18 cellular contexts compared by ENCODE assay signal in the genomic region with DNA sequence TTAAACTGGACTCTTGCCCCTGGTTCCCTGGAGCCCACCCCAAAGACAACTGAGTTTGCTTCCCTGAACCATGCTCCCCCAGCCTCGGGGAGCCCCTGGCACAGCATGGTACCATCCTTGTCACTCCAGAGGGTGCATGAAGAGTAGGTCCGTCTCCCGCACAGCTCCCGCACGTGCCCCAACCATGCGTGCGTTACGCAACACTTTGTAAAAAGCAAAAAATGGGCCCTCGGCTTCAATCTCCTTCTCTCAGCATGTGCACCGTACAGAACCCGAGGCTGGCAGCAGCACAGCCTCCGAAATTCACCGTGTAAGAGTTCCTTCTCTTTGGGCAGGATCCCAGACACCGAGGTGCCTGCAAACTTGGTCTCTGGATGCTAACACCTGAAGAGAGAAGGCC. TPM values are rescaled to one million over a fixed set of nuclear protein-coding genes. Genes with fewer than 3 reads are reported as not detected.
DNase-seq lines count a peak whose midpoint lies in the region; ATAC-seq, FAIRE-seq and TF ChIP-seq lines count a peak whose summit lies in the region.
"Had no signal": no experiment of that assay in that cellular context is flagged by ENCODE, and none has a peak within 500 bp of the region (broad histone marks: within the 10 kb centered on the region; RNA-seq: fewer than 3 reads in every experiment).

No MANE protein-coding gene starts in this region.

- H3K36me3 ChIP-seq in Panc1 (ENCODE audit: control insufficient read depth, insufficient read depth, low read length), result no peaks in the 10 kb centered on the region
- H3K36me3 ChIP-seq in H1 (ENCODE audit: control insufficient read depth in 2 of 4, insufficient read depth in 4 of 4, low read length in 3 of 4), result no peaks in the 10 kb centered on the region
- H3K36me3 ChIP-seq in subcutaneous abdominal adipose tissue (ENCODE audit: control insufficient read depth in 5 of 5, insufficient read depth in 5 of 5, low read length in 5 of 5), result peaks cover 0 to 11% (median 7%) of the 10 kb centered on the region in 5 donors
- H3K36me3 ChIP-seq in Caco-2 (ENCODE audit: control insufficient read depth, insufficient read depth, low read length), result no peaks in the 10 kb centered on the region
- H3K36me3 ChIP-seq: right atrium auricular region had no signal

- 93% methylated on average over 14 of the region's 14 CpGs; no CpG with 5 or more reads in 1 of the 2 experiments for WGBS in H1 (ENCODE audit: extremely low coverage in 1 of 2, insufficient coverage in 1 of 2, insufficient read length in 1 of 2, insufficient replicate concordance in 2 of 2, low coverage in 1 of 2, low lambda C conversion rate in 2 of 2, missing lambda C conversion rate in 1 of 2), 2 experiments

- peaks cover 6% of the 10 kb centered on the region for H3K36me3 Mint-ChIP-seq in CD4-positive, alpha-beta T cell (ENCODE audit: low read depth)
- H3K36me3 Mint-ChIP-seq in Caco-2 (ENCODE audit: insufficient read depth, unreplicated experiment), result no peaks in the 10 kb centered on the region

- peak overlapping the region; percentile 25 for H3K4me3 Mint-ChIP-seq in CD4-positive, alpha-beta T cell
- H3K4me3 Mint-ChIP-seq in Caco-2 (ENCODE audit: unreplicated experiment), result no peak overlapping the region

- no peak overlapping the region for H3K18ac ChIP-seq in H1 (ENCODE audit: extremely low read depth, low read length)

- no peak overlapping the region for H2AK5ac ChIP-seq in H1 (ENCODE audit: low read depth, low read length)

- no peak overlapping the region for H4K5ac ChIP-seq in H1 (ENCODE audit: insufficient read length, low read depth, low read length)

- no peak for TF ChIP-seq POLR2A in H1 (IDR thresholded peaks at IDR 0.05; ENCODE audit: control extremely low read depth in 1 of 2, low read depth in 2 of 2, low read length in 2 of 2)

- TF ChIP-seq RAD21 in H1 (IDR thresholded peaks at IDR 0.05 in 1 of 2, conservative IDR thresholded peaks at IDR 0.05 in 1 of 2; ENCODE audit: low read depth in 2 of 2, low read length in 2 of 2), result no peak

- no peaks in the 10 kb centered on the region for H3K27me3 ChIP-seq in CD4-positive, alpha-beta T cell (ENCODE audit: control insufficient read depth, insufficient read depth, low read length)
- no peaks in the 10 kb centered on the region for H3K27me3 ChIP-seq in Panc1 (ENCODE audit: control insufficient read depth, insufficient read depth, low read length)
- H3K27me3 ChIP-seq in H1 (replicated peaks in 1 of 4; ENCODE audit: control insufficient read depth in 3 of 4, extremely low read depth in 1 of 4, insufficient read depth in 3 of 4, low read length in 3 of 4), result peaks cover 0 to 10% (median 5%) of the 10 kb centered on the region in 4 experiments; a peak in 5 of 7 replicates
- no peaks in the 10 kb centered on the region for H3K27me3 ChIP-seq in subcutaneous abdominal adipose tissue (ENCODE audit: control insufficient read depth in 5 of 5, insufficient read depth in 4 of 5, low read length in 5 of 5)
- H3K27me3 ChIP-seq in Caco-2 (replicated peaks; ENCODE audit: control insufficient read depth, insufficient read depth, low read length), result no peaks in the 10 kb centered on the region
- H3K27me3 ChIP-seq: right atrium auricular region had no signal

- no peaks in the 10 kb centered on the region for H3K27me3 Mint-ChIP-seq in CD4-positive, alpha-beta T cell
- H3K27me3 Mint-ChIP-seq in Caco-2 (ENCODE audit: insufficient read depth, unreplicated experiment), result peaks cover 13% of the 10 kb centered on the region

- H3K4me1 ChIP-seq in Panc1 (ENCODE audit: control insufficient read depth, insufficient read depth, low read length) (peaks cover 85% of the 10 kb centered on the region), H1 (replicated peaks in 1 of 4; ENCODE audit: control insufficient read depth in 3 of 4, insufficient read depth in 4 of 4, low read length in 3 of 4) (peaks cover 0 to 26% (median 12%) of the 10 kb centered on the region in 4 experiments; a peak in 5 of 7 replicates), subcutaneous abdominal adipose tissue (ENCODE audit: control insufficient read depth in 5 of 5, insufficient read depth in 5 of 5, low read length in 5 of 5) (peaks cover 3 to 95% (median 82%) of the 10 kb centered on the region in 5 donors), Caco-2 (peaks cover 4% of the 10 kb centered on the region; the same call in 1 of the 2 replicates)

- H3K79me2 ChIP-seq in H1 (ENCODE audit: control insufficient read depth in 1 of 2, insufficient read depth in 2 of 2, low read length in 2 of 2), result peaks cover 26 to 95% of the 10 kb centered on the region in 2 experiments

- no peak for DNase-seq in CD4-positive, alpha-beta T cell
- no peak for DNase-seq in Panc1 (ENCODE audit: low read depth, low spot score)
- DNase-seq in H1 (ENCODE audit: low read depth in 1 of 2, low spot score in 2 of 2), result no peak
- no peak for DNase-seq in Caco-2
- DNase-seq: activated CD4-positive, alpha-beta T cell treated with anti-CD3 and anti-CD28 coated beads, Interleukin-2, amount 50 U/mL, for 1 hour; activated effector memory CD4-positive, alpha-beta T cell treated with anti-CD3 and anti-CD28 coated beads, Interleukin-2, amount 50 U/mL, for 16 hours; cortex of kidney; DMS79; HCEC 1CT; mammary epithelial cell; NCI-H1417 treated with DMSO at 0.1 percent for 48 hours; NCI-H2107; NCI-H446 treated with DMSO at 0.1 percent for 48 hours; stimulated activated CD4-positive, alpha-beta T cell treated with anti-CD3 and anti-CD28 coated beads, Interleukin-12 subunit alpha, Interleukin-12 subunit beta, amount 100 ng/mL, for 4 hours had no signal

- no peak overlapping the region for H2BK12ac ChIP-seq in H1 (ENCODE audit: low read depth, low read length)

- H2BK120ac ChIP-seq in H1 (replicated peaks; ENCODE audit: low read depth, low read length), result no peak overlapping the region

- H3K27ac ChIP-seq in CD4-positive, alpha-beta T cell (ENCODE audit: low read depth, low read length), result no peak overlapping the region
- H3K27ac ChIP-seq in Panc1 (ENCODE audit: low read length), result peak overlapping the region; percentile 90
- H3K27ac ChIP-seq in H1 (ENCODE audit: low read depth, low read length), result no peak overlapping the region
- peak overlapping the region; percentile 95 for H3K27ac ChIP-seq in subcutaneous abdominal adipose tissue (ENCODE audit: low read depth, low read length)
- H3K27ac ChIP-seq: right atrium auricular region had no signal

- peak overlapping the region; percentile 60; the same call in 1 of the 2 replicates for H4K8ac ChIP-seq in H1 (ENCODE audit: extremely low read depth, insufficient read depth, low read length)

- no peak for TF ChIP-seq EP300 in H1 (IDR thresholded peaks at IDR 0.05; ENCODE audit: borderline replicate concordance in 1 of 2, low read depth in 2 of 2, low read length in 2 of 2)

- no peak overlapping the region for H2BK5ac ChIP-seq in H1 (ENCODE audit: low read depth, low read length)

- no peak for ATAC-seq in CD4-positive, alpha-beta T cell (ENCODE audit: poor library complexity)
- ATAC-seq in Panc1, result no peak
- no peak for ATAC-seq in GM19397 (IDR thresholded peaks at IDR 0.05; ENCODE audit: unreplicated experiment)
- ATAC-seq in HG03565 (IDR thresholded peaks at IDR 0.05; ENCODE audit: unreplicated experiment), result no peak

- peaks cover 21% of the 10 kb centered on the region; the same call in 1 of the 2 replicates for H3K79me1 ChIP-seq in H1 (ENCODE audit: low read depth, low read length)

- H2BK15ac ChIP-seq in H1 (ENCODE audit: low read length), result no peak overlapping the region

- H3K56ac ChIP-seq in H1 (replicated peaks; ENCODE audit: insufficient read length, low read depth, low read length), result no peak overlapping the region

- CTCF ChIA-PET in CD4-positive, alpha-beta T cell (lab: Charles Lee), result no interaction called here
- CTCF ChIA-PET in Panc1 (lab: Charles Lee), result no interaction called here
- CTCF ChIA-PET in H1 (lab: Charles Lee; ENCODE audit: partially characterized antibody), result interaction anchor here (4.8 kb wide), 1 partner anchor 50 kb away, joined by 20 read pairs; no protein-coding TSS in a partner anchor
- CTCF ChIA-PET in Caco-2 (lab: Charles Lee), result no interaction called here

- H3K4ac ChIP-seq in H1 (replicated peaks; ENCODE audit: insufficient read length, low read depth, low read length), result no peak overlapping the region

- in situ Hi-C loops in Panc1 (cut with HindIII; ENCODE audit: low pct_unique_long_range_greater_than_20kb, low sequenced_read_pairs), result no loop called here

- intact Hi-C loops in CD4-positive, alpha-beta T cell (cut with DNase I, micrococcal nuclease), result no loop called here
- intact Hi-C loops in Panc1 (cut with micrococcal nuclease; ENCODE audit: unreplicated experiment) (no loop called here), Caco-2 (cut with micrococcal nuclease; ENCODE audit: unreplicated experiment) (no loop called here)

- H3K23ac ChIP-seq in H1 (ENCODE audit: insufficient read length), result no peak overlapping the region

- BruUV-seq in Panc1 (replicated peaks; lab: Mats Ljungman, UMichigan) (no TSS peak), Caco-2 (replicated peaks; lab: Mats Ljungman, UMichigan) (no TSS peak)

- H3K9ac ChIP-seq in H1 (replicated peaks in 1 of 4; ENCODE audit: extremely low read depth in 1 of 4, low read depth in 3 of 4, low read length in 3 of 4) (no peak overlapping the region), subcutaneous abdominal adipose tissue (ENCODE audit: low read length in 5 of 5) (peak overlapping the region in 1 of 5 donors; percentile 49)

- no peaks in the 10 kb centered on the region for H3K9me3 Mint-ChIP-seq in CD4-positive, alpha-beta T cell
- H3K9me3 Mint-ChIP-seq in Caco-2 (ENCODE audit: unreplicated experiment), result no peaks in the 10 kb centered on the region

- peaks cover 29% of the 10 kb centered on the region for H3K4me1 Mint-ChIP-seq in CD4-positive, alpha-beta T cell (ENCODE audit: low read depth)
- H3K4me1 Mint-ChIP-seq in Caco-2 (ENCODE audit: low read depth, unreplicated experiment), result peaks cover 8% of the 10 kb centered on the region

- peaks cover 7% of the 10 kb centered on the region for H3K23me2 ChIP-seq in H1 (ENCODE audit: low read depth, low read length)

- no peak for TF ChIP-seq CTCF in CD4-positive, alpha-beta T cell (IDR thresholded peaks at IDR 0.05)
- TF ChIP-seq CTCF in Panc1 (IDR thresholded peaks at IDR 0.05) (no peak), H1 (IDR thresholded peaks at IDR 0.05; ENCODE audit: control extremely low read depth in 1 of 3, insufficient read depth in 1 of 3, low read depth in 1 of 3, low read length in 3 of 3) (no peak), Caco-2 (IDR thresholded peaks at IDR 0.05; ENCODE audit: insufficient read depth in 1 of 2, low read depth in 1 of 2, low read length in 1 of 2, severe bottlenecking in 1 of 2, unreplicated experiment in 1 of 2) (no peak)

- H3K14ac ChIP-seq in H1 (ENCODE audit: insufficient read length), result no peak overlapping the region

- H2BK20ac ChIP-seq in H1 (ENCODE audit: low read length), result no peak overlapping the region

- H4K91ac ChIP-seq in H1 (replicated peaks; ENCODE audit: insufficient read length, low read length), result no peak overlapping the region

- no peak for FAIRE-seq in H1 (lab: Jason Lieb, UNC)

- no peak overlapping the region for H3K4me3 ChIP-seq in Panc1 (ENCODE audit: low read depth in 2 of 2, low read length in 2 of 2)
- no peak overlapping the region for H3K4me3 ChIP-seq in H1 (ENCODE audit: extremely low read depth in 1 of 4, insufficient read depth in 2 of 4, low read depth in 3 of 4, low read length in 4 of 4)
- peak overlapping the region in 1 of 5 donors; percentile 29 for H3K4me3 ChIP-seq in subcutaneous abdominal adipose tissue (ENCODE audit: low read depth in 1 of 5, low read length in 5 of 5)
- no peak overlapping the region for H3K4me3 ChIP-seq in Caco-2 (ENCODE audit: low read depth, low read length)
- H3K4me3 ChIP-seq: right atrium auricular region had no signal

- no peak overlapping the region for H3K27ac Mint-ChIP-seq in CD4-positive, alpha-beta T cell
- no peak overlapping the region for H3K27ac Mint-ChIP-seq in Caco-2 (ENCODE audit: unreplicated experiment)

- POLR2A ChIA-PET in CD4-positive, alpha-beta T cell (lab: Charles Lee), result no interaction called here
- POLR2A ChIA-PET in Panc1 (lab: Charles Lee) (no interaction called here), H1 (lab: Charles Lee; ENCODE audit: partially characterized antibody) (no interaction called here), Caco-2 (lab: Charles Lee) (no interaction called here)

- H4K20me1 ChIP-seq in H1 (replicated peaks in 1 of 2; ENCODE audit: control insufficient read depth in 1 of 2, insufficient read depth in 2 of 2, low read length in 2 of 2), result peaks cover 62 to 63% of the 10 kb centered on the region in 2 experiments

- no peaks in the 10 kb centered on the region for H3K9me3 ChIP-seq in CD4-positive, alpha-beta T cell (ENCODE audit: control insufficient read depth, low read length)
- H3K9me3 ChIP-seq in Panc1 (ENCODE audit: control insufficient read depth, insufficient read depth, low read depth, low read length), result no peaks in the 10 kb centered on the region
- H3K9me3 ChIP-seq in H1 (ENCODE audit: insufficient read depth in 2 of 2, low read depth in 1 of 2, low read length in 1 of 2), result no peaks in the 10 kb centered on the region
- H3K9me3 ChIP-seq in subcutaneous abdominal adipose tissue (ENCODE audit: control insufficient read depth in 5 of 5, low read length in 5 of 5), result no peaks in the 10 kb centered on the region
- H3K9me3 ChIP-seq in Caco-2, result no peaks in the 10 kb centered on the region
- H3K9me3 ChIP-seq: right atrium auricular region had no signal

- H3K4me2 ChIP-seq in H1 (ENCODE audit: insufficient read depth in 1 of 2, low read depth in 2 of 2, low read length in 2 of 2), result no peak overlapping the region

- H2AFZ ChIP-seq in H1 (ENCODE audit: low read length), result no peak overlapping the region

RNA-seq across cellular contexts. Expression of gene PMEPA1, which starts 5.6 kb away (rescaled TPM):
- total RNA-seq in CD4-positive, alpha-beta T cell, result 10 to 100 TPM; 15.7 to 18.0 TPM
- 89.8 TPM for total RNA-seq in Panc1 (2021; ENCODE audit: unreplicated experiment)
- polyA plus RNA-seq in Panc1 (2012; ENCODE audit: insufficient read length), result 103 TPM
- total RNA-seq in H1 (2021; fragmentation: NEBNext Ultra II Directional; extraction: Animal tissue kit (Norgen Biotek cat#: 25700)), result 20.0 and 20.5 TPM in 2 replicates
- polyA plus RNA-seq in H1 (2011; rRNA removed), result 12.7 and 18.1 TPM in 2 replicates
- 10.3 TPM for polyA plus RNA-seq in H1 (2011; cell fraction: cytosol; rRNA removed)
- 21.0 TPM for polyA plus RNA-seq in H1 (2011; cell fraction: nucleus; rRNA removed)
- polyA plus RNA-seq in H1 (2012, experiment 1 of 2), result 3.8 to 11.4 TPM (median 10.2 TPM) in 4 replicates
- polyA plus RNA-seq in H1 (2012, experiment 2 of 2), result 7.9 TPM
- 17.9 TPM for polyA plus RNA-seq in H1 (2013, experiment 1 of 2)
- polyA plus RNA-seq in H1 (2013, experiment 2 of 2), result 19.1 TPM
- 5.6 and 6.0 TPM in 2 replicates for polyA minus RNA-seq in H1 (2011; rRNA and poly(A)+ RNA removed)
- 15.3 TPM for polyA minus RNA-seq in H1 (2011; cell fraction: cytosol; rRNA and poly(A)+ RNA removed)
- polyA minus RNA-seq in H1 (2011; cell fraction: nucleus; rRNA and poly(A)+ RNA removed), result 12.0 TPM
- 3.3 and 3.7 TPM in 2 replicates for total RNA-seq in Caco-2 (2022)

Comparison
In these comparisons a context has a peak if more than half of its experiments do, and no peak if none do; other contexts are left out.
1. H3K27ac ChIP-seq: peak in Panc1 (single experiment) and subcutaneous abdominal adipose tissue (single experiment); none in CD4-positive, alpha-beta T cell (single experiment) and H1 (single experiment).